ENCODE assay signal across 22 cellular contexts in the genomic region with DNA sequence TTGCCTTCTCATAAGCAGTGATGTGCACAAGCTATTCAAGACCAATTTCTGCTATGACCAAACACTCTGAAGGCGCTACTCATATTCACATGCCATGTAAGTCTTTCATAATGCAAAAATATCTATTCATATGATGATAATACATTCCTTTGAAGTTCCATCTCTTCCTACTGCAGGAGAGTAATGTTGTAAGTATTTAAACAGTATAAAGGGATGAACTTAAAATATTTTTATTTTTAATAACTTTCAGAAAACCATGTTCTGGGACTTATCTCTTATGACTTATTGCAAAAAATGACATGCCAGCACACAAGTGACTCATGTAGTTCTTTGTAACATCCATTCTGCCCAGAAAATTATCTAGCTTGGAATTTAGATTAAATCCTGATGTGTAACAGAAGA.
"Had no signal": no experiment of that assay in that cellular context is flagged by ENCODE, and none has a peak within 500 bp of the region (broad histone marks: within the 10 kb centered on the region; RNA-seq: fewer than 3 reads in every experiment).

No MANE protein-coding gene starts in this region.

- H3K4me3 ChIP-seq: coronary artery, hepatocyte, left lung, lung, neural progenitor cell, prostate gland, spleen had no signal

- H3K27me3 ChIP-seq: hepatocyte, left lung, neural progenitor cell, spleen had no signal

- H3K79me2 ChIP-seq: hepatocyte had no signal

- H3K4me3 Mint-ChIP-seq: activated naive CD8-positive, alpha-beta T cell; activated T-cell treated with anti-CD3 and anti-CD28 coated beads, Interleukin-2, amount 50 U/mL, for 24 hours; activated T-helper 17 cell treated with anti-CD3 and anti-CD28 coated beads, Interleukin-2, amount 50 U/mL, for 72 hours; endodermal cell; immature natural killer cell; naive thymus-derived CD8-positive, alpha-beta T cell; neural progenitor cell had no signal

- H3K9me3 Mint-ChIP-seq: neural progenitor cell had no signal

- ATAC-seq: activated T-helper 17 cell treated with anti-CD3 and anti-CD28 coated beads, Interleukin-2, amount 50 U/mL, for 72 hours; left lung; naive thymus-derived CD8-positive, alpha-beta T cell had no signal

- H3K4me1 ChIP-seq: left lung, neural progenitor cell, prostate gland, spleen had no signal

- H2AFZ ChIP-seq: hepatocyte, neural progenitor cell had no signal

- H3K27me3 Mint-ChIP-seq: activated naive CD8-positive, alpha-beta T cell; activated T-cell treated with anti-CD3 and anti-CD28 coated beads, Interleukin-2, amount 50 U/mL, for 24 hours; activated T-helper 17 cell treated with anti-CD3 and anti-CD28 coated beads, Interleukin-2, amount 50 U/mL, for 72 hours; naive thymus-derived CD8-positive, alpha-beta T cell had no signal

- H3K36me3 Mint-ChIP-seq: activated naive CD8-positive, alpha-beta T cell; immature natural killer cell; neural progenitor cell had no signal

- H3K27ac Mint-ChIP-seq: activated naive CD8-positive, alpha-beta T cell; activated T-cell treated with anti-CD3 and anti-CD28 coated beads, Interleukin-2, amount 50 U/mL, for 24 hours; activated T-helper 17 cell treated with anti-CD3 and anti-CD28 coated beads, Interleukin-2, amount 50 U/mL, for 72 hours; endodermal cell; immature natural killer cell; naive thymus-derived CD8-positive, alpha-beta T cell; neural progenitor cell had no signal

- H3K4me1 Mint-ChIP-seq: activated T-helper 17 cell treated with anti-CD3 and anti-CD28 coated beads, Interleukin-2, amount 50 U/mL, for 72 hours; endodermal cell; immature natural killer cell; naive thymus-derived CD8-positive, alpha-beta T cell; neural progenitor cell had no signal

- DNase-seq: activated CD4-positive, alpha-beta T cell treated with anti-CD3 and anti-CD28 coated beads for 1 hour; activated T-cell treated with anti-CD3 and anti-CD28 coated beads, Interleukin-2, amount 50 U/mL, for 24 hours; amygdala; cerebellar nuclear complex; endodermal cell; foreskin melanocyte; immature natural killer cell; kidney glomerular epithelial cell; left lung; naive thymus-derived CD8-positive, alpha-beta T cell; spleen; stimulated activated CD4-positive, alpha-beta T cell treated with anti-CD3 and anti-CD28 coated beads, Interleukin-4, amount 100 ng/mL, for 1 hour; stimulated activated naive CD4-positive, alpha-beta T cell; T-helper 1 cell had no signal

- H3K27ac ChIP-seq: coronary artery, epithelial cell of prostate, hepatocyte, left lung, neural progenitor cell, prostate gland, spleen had no signal

- H3K4me2 ChIP-seq: hepatocyte, neural progenitor cell had no signal

- H3K36me3 ChIP-seq: left lung, neural progenitor cell, prostate gland, spleen had no signal
